24 cellular contexts compared by ENCODE assay signal in the genomic region with DNA sequence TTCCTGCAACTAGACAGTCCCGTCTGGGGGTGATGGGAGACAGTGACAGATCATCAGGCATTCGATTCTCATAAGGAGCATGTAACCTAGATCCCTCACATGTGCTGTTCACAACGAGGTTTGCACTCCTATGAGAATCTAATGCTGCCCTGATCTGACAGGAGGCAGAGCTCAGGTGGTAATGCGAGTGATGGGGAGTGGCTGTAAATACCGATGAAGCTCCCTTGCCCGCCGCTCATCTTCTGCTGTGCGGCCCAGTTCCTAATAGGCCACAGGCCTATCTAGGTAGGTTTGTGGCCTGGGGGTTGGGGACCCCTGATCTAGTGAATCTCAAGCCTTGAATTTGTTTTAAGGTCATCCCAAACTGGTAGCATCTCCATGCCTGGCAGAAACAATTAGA.
"Had no signal": no experiment of that assay in that cellular context is flagged by ENCODE, and none has a peak within 500 bp of the region (broad histone marks: within the 10 kb centered on the region; RNA-seq: fewer than 3 reads in every experiment).

No MANE protein-coding gene starts in this region.

- H3K27ac ChIP-seq: colonic mucosa, coronary artery, dorsolateral prefrontal cortex, epithelial cell of prostate, esophagus squamous epithelium, foreskin keratinocyte, gastrocnemius medialis, gastroesophageal sphincter, heart left ventricle, heart right ventricle, hepatocyte had no signal

- H3K4me1 Mint-ChIP-seq: endodermal cell had no signal

- H3K4me2 ChIP-seq: hepatocyte had no signal

- H3K4me3 ChIP-seq: colonic mucosa, coronary artery, dorsolateral prefrontal cortex, esophagus squamous epithelium, gastrocnemius medialis, gastroesophageal sphincter, heart left ventricle, heart right ventricle, hepatocyte had no signal

- H2AFZ ChIP-seq: hepatocyte had no signal

- H3K4me3 Mint-ChIP-seq: dendritic cell treated with granulocyte-macrophage colony-stimulating factor and Interleukin-4, amounts not matched to agents 40 ng/mL and 50 ng/mL, for 4 days; effector memory CD8-positive, alpha-beta T cell; endodermal cell had no signal

- H3K27me3 Mint-ChIP-seq: dendritic cell treated with granulocyte-macrophage colony-stimulating factor and Interleukin-4, amounts not matched to agents 40 ng/mL and 50 ng/mL, for 4 days had no signal

- H3K4me1 ChIP-seq: colonic mucosa, esophagus squamous epithelium, foreskin keratinocyte, gastrocnemius medialis, gastroesophageal sphincter, heart left ventricle, heart right ventricle had no signal

- DNase-seq: colonic mucosa; cortex of kidney; dermis blood vessel endothelial cell; dorsolateral prefrontal cortex; effector CD4-positive, alpha-beta T cell; effector CD8-positive, alpha-beta T cell; effector memory CD4-positive, alpha-beta T cell; effector memory CD8-positive, alpha-beta T cell; endodermal cell; erythroblast; esophagus squamous epithelium; foreskin fibroblast; foreskin keratinocyte; foreskin melanocyte; gastrocnemius medialis; glutamatergic neuron; head of caudate nucleus; heart left ventricle; heart right ventricle had no signal

- H3K36me3 ChIP-seq: colonic mucosa, esophagus squamous epithelium, gastrocnemius medialis, gastroesophageal sphincter, heart left ventricle, heart right ventricle had no signal

- H3K27ac Mint-ChIP-seq: dendritic cell treated with granulocyte-macrophage colony-stimulating factor and Interleukin-4, amounts not matched to agents 40 ng/mL and 50 ng/mL, for 4 days; effector memory CD8-positive, alpha-beta T cell; endodermal cell had no signal

- H3K79me2 ChIP-seq: hepatocyte had no signal

- H3K9me3 ChIP-seq: colonic mucosa, esophagus squamous epithelium, gastrocnemius medialis, gastroesophageal sphincter had no signal

- H3K27me3 ChIP-seq: colonic mucosa, dorsolateral prefrontal cortex, esophagus squamous epithelium, gastrocnemius medialis, gastroesophageal sphincter, heart left ventricle, heart right ventricle, hepatocyte had no signal
